Comparison of ENCODE assay signal across 1 cellular context in genomic region chr7:134293029-134293740, GRCh38.
TF ChIP-seq lines count a peak whose summit lies in the region.

No MANE protein-coding gene starts in this region.

TF ChIP-seq in GM12878, 131 proteins besides CTCF, POLR2A, EP300 and RAD21 (continued from another document):
- TF ChIP-seq ZBTB33 (IDR thresholded peaks at IDR 0.05) (no peak), CBX3 (IDR thresholded peaks at IDR 0.05; ENCODE audit: borderline replicate concordance, low read depth) (no peak), YY1 (IDR thresholded peaks at IDR 0.05; ENCODE audit: low read depth, low read length) (peak; percentile 51; the same call in 1 of the 2 replicates), ZNF274 (IDR thresholded peaks at IDR 0.05; ENCODE audit: insufficient read depth, insufficient read length) (no peak), NFXL1 (IDR thresholded peaks at IDR 0.05; ENCODE audit: borderline replicate concordance) (no peak), RUNX3 (IDR thresholded peaks at IDR 0.05; ENCODE audit: low read length) (peak; percentile 87), E2F8 (IDR thresholded peaks at IDR 0.05; ENCODE audit: low read depth, partially characterized antibody) (no peak), LARP7 (IDR thresholded peaks at IDR 0.05) (peak; percentile 45; the same call in 1 of the 2 replicates), HDAC6 (IDR thresholded peaks at IDR 0.05; ENCODE audit: unreplicated experiment) (no peak), STAT1 (conservative IDR thresholded peaks at IDR 0.05) (no peak), ZBED1 (IDR thresholded peaks at IDR 0.05; ENCODE audit: borderline replicate concordance) (peak; percentile 46; the same call in 1 of the 2 replicates), CHD2 (IDR thresholded peaks at IDR 0.05; ENCODE audit: borderline replicate concordance, low read depth, low read length) (peak; percentile 56; the same call in 1 of the 2 replicates), KAT2A (conservative IDR thresholded peaks at IDR 0.05; ENCODE audit: control insufficient read depth, low read depth, low read length) (no peak)
TF ChIP-seq in GM12878: peak in this region for 57.
